8 cellular contexts compared by ENCODE assay signal in the genomic region with DNA sequence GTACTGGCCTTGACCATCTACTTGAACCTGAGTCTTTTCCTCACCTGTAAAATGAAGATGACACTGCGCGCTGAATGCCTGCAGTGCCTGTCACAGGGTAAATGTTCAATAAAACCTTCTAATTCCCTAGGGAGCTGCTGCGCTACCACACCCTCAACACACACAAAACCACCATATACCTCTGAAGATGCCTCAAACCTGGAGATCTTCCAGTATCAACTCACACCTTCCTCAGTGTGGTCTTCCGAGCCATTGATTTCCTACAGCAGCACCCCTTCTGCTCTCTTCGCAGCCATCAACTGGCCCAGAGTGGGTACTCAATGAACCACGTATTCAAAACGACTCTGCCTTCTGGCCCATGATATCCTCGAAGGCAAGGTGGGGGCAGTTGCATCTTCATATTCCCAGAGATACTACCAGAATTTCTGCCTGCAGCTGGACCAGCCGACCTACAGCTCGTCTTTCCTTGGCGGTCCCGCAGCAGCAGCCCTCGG. TPM values are rescaled to one million over a fixed set of nuclear protein-coding genes. Genes with fewer than 3 reads are reported as not detected.
A peak's percentile ranks its signal among the peaks of the same experiment; 100 is the strongest.
DNase-seq lines count a peak whose midpoint lies in the region; ATAC-seq and TF ChIP-seq lines count a peak whose summit lies in the region.

No MANE protein-coding gene starts in this region.

- WGBS in esophagus squamous epithelium, 2 donors, result 5 to 22% methylated on average over 4 to 7 of the region's 13 CpGs

- no peaks in the 10 kb centered on the region for H3K9me3 Mint-ChIP-seq in activated CD4-positive, alpha-beta T cell treated with anti-CD3 and anti-CD28 coated beads, Interleukin-2, amount 10 ng/mL, durations not matched to agents 7 days and 5 days

- no peak for ATAC-seq in HG03342 (IDR thresholded peaks at IDR 0.05; ENCODE audit: unreplicated experiment)

- peaks cover 0 to 32% (median 4%) of the 10 kb centered on the region in 4 donors for H3K4me1 ChIP-seq in Peyer's patch
- H3K4me1 ChIP-seq in esophagus squamous epithelium, result peaks cover 18 to 43% (median 32%) of the 10 kb centered on the region in 3 donors
- H3K4me1 ChIP-seq in rectal smooth muscle tissue (ENCODE audit: control insufficient read depth, insufficient read depth, low read length), result peaks cover 12% of the 10 kb centered on the region

- H3K4me1 Mint-ChIP-seq in activated CD4-positive, alpha-beta T cell treated with anti-CD3 and anti-CD28 coated beads, Interleukin-2, amount 10 ng/mL, durations not matched to agents 7 days and 5 days, result peaks cover 52% of the 10 kb centered on the region

- peaks cover 55% of the 10 kb centered on the region for H3K36me3 Mint-ChIP-seq in activated CD4-positive, alpha-beta T cell treated with anti-CD3 and anti-CD28 coated beads, Interleukin-2, amount 10 ng/mL, durations not matched to agents 7 days and 5 days (ENCODE audit: low read depth)

- H3K36me3 ChIP-seq in Peyer's patch (peaks cover 0 to 41% (median 0%) of the 10 kb centered on the region in 3 donors), esophagus squamous epithelium (peaks cover 19 to 46% (median 20%) of the 10 kb centered on the region in 3 donors), rectal smooth muscle tissue (ENCODE audit: control insufficient read depth, insufficient read depth, low read length) (peaks cover 23% of the 10 kb centered on the region)

- H3K9me3 ChIP-seq in Peyer's patch (no peaks in the 10 kb centered on the region), esophagus squamous epithelium (no peaks in the 10 kb centered on the region)

- TF ChIP-seq POLR2A in Peyer's patch (IDR thresholded peaks at IDR 0.05), result no peak
- no peak for TF ChIP-seq POLR2A in esophagus squamous epithelium (IDR thresholded peaks at IDR 0.05)

- H3K4me3 ChIP-seq in Peyer's patch, result peak overlapping the region; percentile 68 to 97 (median 71)
- H3K4me3 ChIP-seq in esophagus squamous epithelium, result peak overlapping the region; percentile 66 to 96 (median 88)
- H3K4me3 ChIP-seq in rectal smooth muscle tissue (ENCODE audit: low read length), result peak overlapping the region; percentile 78

- peak overlapping the region; percentile 100 for H3K27ac Mint-ChIP-seq in activated CD4-positive, alpha-beta T cell treated with anti-CD3 and anti-CD28 coated beads, Interleukin-2, amount 10 ng/mL, durations not matched to agents 7 days and 5 days

- DNase-seq in activated CD4-positive, alpha-beta T cell treated with anti-CD3 and anti-CD28 coated beads, Interleukin-2, amount 10 ng/mL, durations not matched to agents 7 days and 5 days, result peak; percentile 9
- no peak for DNase-seq in activated CD4-positive, alpha-beta T cell treated with anti-CD3 and anti-CD28 coated beads, Interleukin-2, amount 50 U/mL, for 48 hours
- DNase-seq in Peyer's patch (no peak), esophagus squamous epithelium (lab: John Stamatoyannopoulos, UW) (no peak), 8988T (no peak), hypothalamus (lab: John Stamatoyannopoulos, UW) (no peak)

- H3K27ac ChIP-seq in Peyer's patch (peak overlapping the region; percentile 85 to 93 (median 91)), esophagus squamous epithelium (peak overlapping the region; percentile 89 to 97 (median 92)), rectal smooth muscle tissue (ENCODE audit: low read depth, low read length) (peak overlapping the region; percentile 93)

- H3K4me3 Mint-ChIP-seq in activated CD4-positive, alpha-beta T cell treated with anti-CD3 and anti-CD28 coated beads, Interleukin-2, amount 10 ng/mL, durations not matched to agents 7 days and 5 days, result peak overlapping the region; percentile 98

- POLR2A ChIA-PET in activated CD4-positive, alpha-beta T cell treated with anti-CD3 and anti-CD28 coated beads, Interleukin-2, amount 10 ng/mL, durations not matched to agents 7 days and 5 days (lab: Charles Lee), result interaction anchor here (0.5 to 0.6 kb wide), 2 partner anchors 44 to 569 kb away, joined by 3 to 6 read pairs; partner anchors contain the start of gene CAND2

- H3K27me3 ChIP-seq in Peyer's patch (no peaks in the 10 kb centered on the region), esophagus squamous epithelium (no peaks in the 10 kb centered on the region), rectal smooth muscle tissue (ENCODE audit: control insufficient read depth, insufficient read depth, low read length) (no peaks in the 10 kb centered on the region)

- CTCF ChIA-PET in activated CD4-positive, alpha-beta T cell treated with anti-CD3 and anti-CD28 coated beads, Interleukin-2, amount 10 ng/mL, durations not matched to agents 7 days and 5 days (lab: Charles Lee), result interaction anchor here (0.6 to 3.4 kb wide), 15 partner anchors 9 to 159 kb away, joined by 3 to 37 read pairs (median 7); no protein-coding TSS in a partner anchor

- intact Hi-C loops in esophagus squamous epithelium (cut with DNase I), result loop anchor here (10.0 kb wide), 1 partner anchor 136 kb away; no protein-coding TSS in a partner anchor

- TF ChIP-seq CTCF in Peyer's patch (IDR thresholded peaks at IDR 0.05) (no peak), esophagus squamous epithelium (IDR thresholded peaks at IDR 0.05) (no peak)

- no peaks in the 10 kb centered on the region for H3K27me3 Mint-ChIP-seq in activated CD4-positive, alpha-beta T cell treated with anti-CD3 and anti-CD28 coated beads, Interleukin-2, amount 10 ng/mL, durations not matched to agents 7 days and 5 days

- peak overlapping the region; percentile 69 for H3K9ac ChIP-seq in rectal smooth muscle tissue (ENCODE audit: low read length)

RNA-seq across cellular contexts. Expression of gene RPL32, which starts 0.7 kb away (rescaled TPM):
- 1,000 to 10,000 TPM; 2,113 to 2,760 TPM for total RNA-seq in activated CD4-positive, alpha-beta T cell treated with anti-CD3 and anti-CD28 coated beads, Interleukin-2, amount 10 ng/mL, durations not matched to agents 7 days and 5 days
- total RNA-seq in Peyer's patch, result 100 to 1,000 TPM; 258 to 541 (median 430) TPM
- total RNA-seq in esophagus squamous epithelium, result 100 to 1,000 TPM; 657 to 937 (median 873) TPM

RNA-seq across cellular contexts. Expression of gene CAND2, which starts 44.2 kb away (rescaled TPM):
- under 1 TPM; 0.84 to 0.98 TPM for total RNA-seq in activated CD4-positive, alpha-beta T cell treated with anti-CD3 and anti-CD28 coated beads, Interleukin-2, amount 10 ng/mL, durations not matched to agents 7 days and 5 days
- 1 to 10 TPM; 1.4 to 4.1 (median 2.1) TPM for total RNA-seq in Peyer's patch
- 1 to 10 TPM in 1 of 4 donors, under 1 TPM in 3; 0.61 to 1.7 (median 0.91) TPM for total RNA-seq in esophagus squamous epithelium
